ENCODE assay signal across 8 cellular contexts in genomic region chr1:93681549-93682412, GRCh38. TPM values are rescaled to one million over a fixed set of nuclear protein-coding genes. Genes with fewer than 3 reads are reported as not detected.
DNase-seq lines count a peak whose midpoint lies in the region; ATAC-seq and TF ChIP-seq lines count a peak whose summit lies in the region.

Gene BCAR3, minus strand, starts transcription at chr1:93681837. Its CDS starts 6,907 bp downstream, at chr1:93674930.

- H3K4me3 ChIP-seq in CD4-positive, alpha-beta memory T cell (ENCODE audit: low read length in 2 of 2), result peak within 1 kb of the TSS in 1 of 2 donors; percentile 12
- H3K4me3 ChIP-seq in left ventricle myocardium inferior, result peak within 1 kb of the TSS; percentile 95

- POLR2A ChIA-PET in CD4-positive, alpha-beta memory T cell (lab: Charles Lee; ENCODE audit: partially characterized antibody), result no interaction called here

- H3K4me3 Mint-ChIP-seq in CD4-positive, alpha-beta memory T cell, result peak within 1 kb of the TSS; percentile 75 to 88 (median 84)

- no peaks in the 10 kb centered on the region for H3K36me3 Mint-ChIP-seq in CD4-positive, alpha-beta memory T cell

- no peaks in the 10 kb centered on the region for H3K9me3 ChIP-seq in CD4-positive, alpha-beta memory T cell (ENCODE audit: control insufficient read depth in 1 of 2, low read length in 2 of 2)
- H3K9me3 ChIP-seq in left ventricle myocardium inferior (replicated peaks), result no peaks in the 10 kb centered on the region

- peaks cover 9 to 17% (median 11%) of the 10 kb centered on the region in 4 donors for H3K4me1 Mint-ChIP-seq in CD4-positive, alpha-beta memory T cell

- peak in 1 of 5 donors; percentile 16 for DNase-seq in CD4-positive, alpha-beta memory T cell
- peak; percentile 12 to 54 for DNase-seq in NCI-H446 (lab: John Stamatoyannopoulos, UW)
- peak in 39 of 56 donors; percentile 6 to 72 (median 32) for DNase-seq in amygdala (lab: John Stamatoyannopoulos, UW)
- peak; percentile 83 for DNase-seq in left ventricle myocardium inferior
- DNase-seq in posterior cingulate gyrus, result peak; percentile 42 to 92 (median 56)
- no peak for DNase-seq in NCI-H1048 (lab: John Stamatoyannopoulos, UW)

- peaks cover 7% of the 10 kb centered on the region for H3K27me3 ChIP-seq in CD4-positive, alpha-beta memory T cell (ENCODE audit: insufficient read depth, low read length)
- no peaks in the 10 kb centered on the region for H3K27me3 ChIP-seq in left ventricle myocardium inferior (ENCODE audit: low read depth)

- no peaks in the 10 kb centered on the region for H3K36me3 ChIP-seq in CD4-positive, alpha-beta memory T cell (ENCODE audit: insufficient read depth, low read length)
- H3K36me3 ChIP-seq in left ventricle myocardium inferior, result no peaks in the 10 kb centered on the region

- no peak within 1 kb of the TSS for H3K27ac ChIP-seq in CD4-positive, alpha-beta memory T cell (ENCODE audit: low read depth, low read length)
- H3K27ac ChIP-seq in left ventricle myocardium inferior (replicated peaks), result peak within 1 kb of the TSS; percentile 94

- peaks cover 10% of the 10 kb centered on the region for H3K4me1 ChIP-seq in CD4-positive, alpha-beta memory T cell (ENCODE audit: insufficient read depth, low read length)
- H3K4me1 ChIP-seq in left ventricle myocardium inferior, result peaks cover 61% of the 10 kb centered on the region

- CTCF ChIA-PET in CD4-positive, alpha-beta memory T cell (lab: Charles Lee; ENCODE audit: partially characterized antibody), result interaction anchor here (1.2 kb wide), 1 partner anchor 15 kb away, joined by 3 read pairs; no protein-coding TSS in a partner anchor

- peaks cover 24 to 42% of the 10 kb centered on the region in 2 donors for H3K27me3 Mint-ChIP-seq in CD4-positive, alpha-beta memory T cell

- peak; percentile 59 for TF ChIP-seq CTCF in left ventricle myocardium inferior (IDR thresholded peaks at IDR 0.05; ENCODE audit: borderline replicate concordance)

- peak within 1 kb of the TSS in 3 of 7 donors; percentile 2 to 74 (median 2) for H3K27ac Mint-ChIP-seq in CD4-positive, alpha-beta memory T cell

- peaks cover 0 to 2% (median 0%) of the 10 kb centered on the region in 8 donors for H3K9me3 Mint-ChIP-seq in CD4-positive, alpha-beta memory T cell

- ATAC-seq in GM18868 (IDR thresholded peaks at IDR 0.05; ENCODE audit: unreplicated experiment), result peak; percentile 67
- peak; percentile 58 for ATAC-seq in HG03039 (IDR thresholded peaks at IDR 0.05; ENCODE audit: unreplicated experiment)

- intact Hi-C loops in CD4-positive, alpha-beta memory T cell (cut with micrococcal nuclease), result no loop called here
- intact Hi-C loops in left ventricle myocardium inferior (cut with micrococcal nuclease), result loop anchor here (10.0 kb wide), 1 partner anchor 47 kb away; no protein-coding TSS in a partner anchor
- intact Hi-C loops in posterior cingulate gyrus (cut with DNase I), result loop anchor here (10.0 kb wide), 1 partner anchor 47 kb away; no protein-coding TSS in a partner anchor

RNA-seq across cellular contexts. Expression of gene BCAR3, which starts in this region (rescaled TPM):
- 1 to 10 TPM; 1.0 to 1.2 TPM for total RNA-seq in CD4-positive, alpha-beta memory T cell
- under 1 TPM; 0.39 to 0.49 TPM for polyA plus RNA-seq in CD4-positive, alpha-beta memory T cell
- 23.5 TPM for total RNA-seq in left ventricle myocardium inferior

Comparison
In these comparisons a context has a peak if more than half of its experiments do, and no peak if none do; other contexts are left out.
1. RNA of gene BCAR3 (total RNA-seq): 23.5 TPM in left ventricle myocardium inferior (single experiment); 1.0 to 1.2 TPM in CD4-positive, alpha-beta memory T cell; every median in the first group is over 10 times any median in the second.